Comparison of ENCODE assay signal across 18 cellular contexts in genomic region chr13:26488236-26489028, GRCh38.
"Had no signal": no experiment of that assay in that cellular context is flagged by ENCODE, and none has a peak within 500 bp of the region (broad histone marks: within the 10 kb centered on the region; RNA-seq: fewer than 3 reads in every experiment).

No MANE protein-coding gene starts in this region.

- ATAC-seq: foreskin keratinocyte; left ventricle myocardium superior; psoas muscle; right lobe of liver; stimulated activated memory B cell treated with anti-CD40 and anti-IgM and Interleukin-4, amounts not matched to agents 10 μg/mL and 1 μg/mL and 100 μg/mL, for 72 hours had no signal

- DNase-seq: effector CD4-positive, alpha-beta T cell; endodermal cell; erythroblast; foreskin keratinocyte; immature natural killer cell; left ventricle myocardium superior; mesendoderm; naive B cell; psoas muscle; retina; right lobe of liver; spleen; stimulated activated CD4-positive, alpha-beta T cell treated with anti-CD3 and anti-CD28 coated beads, Interleukin-15, amount 100 ng/mL, for 24 hours; stimulated activated CD4-positive, alpha-beta T cell treated with anti-CD3 and anti-CD28 coated beads, Interleukin-1b, Interleukin-23, amount 100 ng/mL, for 48 hours; stimulated activated CD4-positive, alpha-beta T cell treated with anti-CD3 and anti-CD28 coated beads, Interleukin-4, amount 100 ng/mL, for 24 hours; tibial artery; uterus had no signal
